Comparison of ENCODE assay signal across 29 cellular contexts in the genomic region with DNA sequence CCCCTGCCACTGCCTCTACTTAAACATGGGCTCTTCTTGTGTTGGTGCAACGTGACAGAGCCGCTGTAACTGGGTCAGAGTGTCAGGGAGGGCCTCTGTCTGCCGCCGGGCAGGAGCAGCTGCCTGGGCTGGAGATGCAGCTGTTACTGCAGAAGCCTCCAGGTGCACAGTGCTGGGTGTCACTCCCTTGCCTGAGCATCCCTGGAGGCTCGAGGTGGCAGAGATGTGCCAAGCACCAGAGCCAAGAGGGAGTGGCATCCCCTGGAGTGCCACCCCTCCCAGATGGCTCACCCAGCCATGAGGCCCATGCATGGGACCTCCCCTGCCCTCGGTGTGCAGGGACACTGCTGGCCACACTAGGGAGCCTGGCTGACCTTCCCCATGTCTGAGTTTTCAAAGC.
DNase-seq lines count a peak whose midpoint lies in the region; ATAC-seq, FAIRE-seq and TF ChIP-seq lines count a peak whose summit lies in the region.
"Had no signal": no experiment of that assay in that cellular context is flagged by ENCODE, and none has a peak within 500 bp of the region (broad histone marks: within the 10 kb centered on the region; RNA-seq: fewer than 3 reads in every experiment).

No MANE protein-coding gene starts in this region.

- TF ChIP-seq EP300 in HepG2 (IDR thresholded peaks at IDR 0.05; ENCODE audit: low read depth in 2 of 2, low read length in 2 of 2): no peak
- TF ChIP-seq EP300 in HepG2 (CRISPR knock-in tag; IDR thresholded peaks at IDR 0.05; ENCODE audit: borderline replicate concordance): no peak

- no peak overlapping the region for H3K27ac ChIP-seq in HepG2 (ENCODE audit: extremely low read length, insufficient read depth, low read length)
- peak overlapping the region; percentile 58 for H3K27ac ChIP-seq in thymus (ENCODE audit: low read depth)
- H3K27ac ChIP-seq: A549, body of pancreas, Peyer's patch, right lobe of liver, upper lobe of left lung had no signal

- H3K36me3 ChIP-seq in HepG2 (replicated peaks in 1 of 2; ENCODE audit: control insufficient read depth in 1 of 2, insufficient read depth in 2 of 2, low read length in 2 of 2) (no peaks in the 10 kb centered on the region), thymus (ENCODE audit: control insufficient read depth, insufficient read depth) (no peaks in the 10 kb centered on the region)
- H3K36me3 ChIP-seq: Peyer's patch had no signal

- H3K27me3 ChIP-seq in HepG2 (ENCODE audit: control insufficient read depth in 1 of 2, insufficient read depth in 2 of 2, low read length in 2 of 2) (peaks cover 0 to 13% of the 10 kb centered on the region in 2 experiments; a peak in 2 of 5 replicates), thymus (ENCODE audit: control insufficient read depth, insufficient read depth) (no peaks in the 10 kb centered on the region)
- H3K27me3 ChIP-seq: body of pancreas, Peyer's patch, right lobe of liver, upper lobe of left lung had no signal

- ATAC-seq in HepG2: peak; percentile 35; the same call in 2 of the 3 replicates
- no peak for ATAC-seq in naive thymus-derived CD8-positive, alpha-beta T cell
- ATAC-seq: body of pancreas, left lobe of liver had no signal

- no peak for TF ChIP-seq CTCF in HepG2 (CRISPR knock-in tag; IDR thresholded peaks at IDR 0.05)

- no TSS peak for BruUV-seq in HepG2 (replicated peaks; lab: Mats Ljungman, UMichigan)

- intact Hi-C loops in HepG2 (cut with micrococcal nuclease; ENCODE audit: unreplicated experiment): no loop called here

- no peak for TF ChIP-seq POLR2A in HepG2 (IDR thresholded peaks at IDR 0.05; ENCODE audit: insufficient read depth in 1 of 2, low read depth in 2 of 2, low read length in 2 of 2)

- no peaks in the 10 kb centered on the region for H3K4me1 Mint-ChIP-seq in naive thymus-derived CD8-positive, alpha-beta T cell
- H3K4me1 Mint-ChIP-seq: B cell had no signal

- H3K79me2 ChIP-seq in HepG2 (ENCODE audit: insufficient read depth, low read length): no peaks in the 10 kb centered on the region

- POLR2A ChIA-PET in HepG2 (lab: Yijun Ruan, JAX): no interaction called here
- POLR2A ChIA-PET in naive thymus-derived CD8-positive, alpha-beta T cell (lab: Charles Lee): no interaction called here

- H3K27ac Mint-ChIP-seq in naive thymus-derived CD8-positive, alpha-beta T cell: no peak overlapping the region
- H3K27ac Mint-ChIP-seq: activated T-cell treated with anti-CD3 and anti-CD28 coated beads, Interleukin-2, amount 50 U/mL, for 24 hours; B cell; mesothelial cell of epicardium; T-helper 1 cell treated with Interleukin-12 subunit alpha and Interleukin-12 subunit beta and Interleukin-4 antibody, amounts not matched to agents 30 μg/mL and 1 μg/mL, for 36 hours had no signal

- H3K4me3 Mint-ChIP-seq in naive thymus-derived CD8-positive, alpha-beta T cell: no peak overlapping the region
- H3K4me3 Mint-ChIP-seq: activated T-cell treated with anti-CD3 and anti-CD28 coated beads, Interleukin-2, amount 50 U/mL, for 24 hours; B cell; mesothelial cell of epicardium; nephron; T-helper 1 cell treated with Interleukin-12 subunit alpha and Interleukin-12 subunit beta and Interleukin-4 antibody, amounts not matched to agents 30 μg/mL and 1 μg/mL, for 36 hours had no signal

- H3K4me1 ChIP-seq in HepG2 (ENCODE audit: insufficient read depth, low read length): no peaks in the 10 kb centered on the region
- H3K4me1 ChIP-seq in thymus (ENCODE audit: control insufficient read depth, insufficient read depth, low read length): peaks cover 25% of the 10 kb centered on the region
- H3K4me1 ChIP-seq: A549, body of pancreas, Peyer's patch, right lobe of liver, upper lobe of left lung had no signal

- H3K4me3 ChIP-seq in HepG2 (replicated peaks in 1 of 3; ENCODE audit: insufficient read depth in 1 of 3, low read depth in 2 of 3, low read length in 3 of 3) (no peak overlapping the region), thymus (ENCODE audit: low read length) (no peak overlapping the region)
- H3K4me3 ChIP-seq: A549, body of pancreas, Peyer's patch, right lobe of liver, upper lobe of left lung had no signal

- CTCF ChIA-PET in HepG2 (lab: Yijun Ruan, JAX; ENCODE audit: low intra/inter-chr PET ratio, low total read pairs): no interaction called here

- H3K9me3 ChIP-seq in HepG2 (ENCODE audit: low read length) (no peaks in the 10 kb centered on the region), thymus (ENCODE audit: control insufficient read depth) (no peaks in the 10 kb centered on the region)
- H3K9me3 ChIP-seq: A549, body of pancreas, Peyer's patch, right lobe of liver, upper lobe of left lung had no signal

- H3K4me2 ChIP-seq in HepG2 (ENCODE audit: low read depth, low read length): no peak overlapping the region
- H3K4me2 ChIP-seq: A549 had no signal

- DNase-seq in NCI-H345 (lab: John Stamatoyannopoulos, UW) (peak; percentile 42), NCI-H345 treated with DMSO at 0.1 percent for 48 hours (lab: John Stamatoyannopoulos, UW; ENCODE audit: unreplicated experiment) (no peak), NCI-H510A treated with DMSO at 0.1 percent for 48 hours (lab: John Stamatoyannopoulos, UW) (peak; percentile 27), HepG2 (ENCODE audit: low spot score) (no peak), hypothalamus (lab: John Stamatoyannopoulos, UW) (no peak), amygdala (lab: John Stamatoyannopoulos, UW) (no peak)
- no peak for DNase-seq in naive thymus-derived CD8-positive, alpha-beta T cell
- DNase-seq: activated CD4-positive, alpha-beta T cell treated with anti-CD3 and anti-CD28 coated beads for 4 hours; activated gamma-delta T cell treated with Interleukin-2 at 50 U/mL for 16 hours; activated T-cell treated with anti-CD3 and anti-CD28 coated beads, Interleukin-2, amount 50 U/mL, for 24 hours; body of pancreas; DMS79 treated with DMSO at 0.1 percent for 48 hours; effector CD8-positive, alpha-beta T cell; foreskin melanocyte; Kasumi-1; MV-4-11; NCI-H2029; NCI-H524 treated with DMSO at 0.1 percent for 48 hours; Peyer's patch; right lobe of liver had no signal

- no CpG with 5 or more reads among the region's 6 CpGs for WGBS in HepG2 (ENCODE audit: low lambda C conversion rate)
- WGBS in thymus: 12% methylated on average over 6 of the region's 6 CpGs

- FAIRE-seq in HepG2 (lab: Jason Lieb, UNC): no peak
- FAIRE-seq: A549, H1 had no signal

- no peaks in the 10 kb centered on the region for H3K36me3 Mint-ChIP-seq in naive thymus-derived CD8-positive, alpha-beta T cell

- no peak overlapping the region for H2AFZ ChIP-seq in HepG2 (ENCODE audit: low read length)

- no peak for TF ChIP-seq RAD21 in HepG2 (CRISPR knock-in tag; IDR thresholded peaks at IDR 0.05)

- H4K20me1 ChIP-seq in HepG2 (ENCODE audit: insufficient read depth, low read length): no peaks in the 10 kb centered on the region

- no peaks in the 10 kb centered on the region for H3K9me3 Mint-ChIP-seq in naive thymus-derived CD8-positive, alpha-beta T cell
- H3K9me3 Mint-ChIP-seq: activated T-cell treated with anti-CD3 and anti-CD28 coated beads, Interleukin-2, amount 50 U/mL, for 24 hours; mesothelial cell of epicardium; nephron; T-helper 1 cell treated with Interleukin-12 subunit alpha and Interleukin-12 subunit beta and Interleukin-4 antibody, amounts not matched to agents 30 μg/mL and 1 μg/mL, for 36 hours had no signal

- in situ Hi-C loops in HepG2 (cut with HindIII; ENCODE audit: extremely low pct_ligation_motif_present, low pct_unique_long_range_greater_than_20kb): no loop called here

- peaks cover 0 to 3% (median 0%) of the 10 kb centered on the region in 5 donors for H3K27me3 Mint-ChIP-seq in naive thymus-derived CD8-positive, alpha-beta T cell
- H3K27me3 Mint-ChIP-seq: activated T-cell treated with anti-CD3 and anti-CD28 coated beads, Interleukin-2, amount 50 U/mL, for 24 hours; B cell had no signal

- H3K9ac ChIP-seq in HepG2 (ENCODE audit: insufficient read depth, low read depth, low read length): no peak overlapping the region

TF ChIP-seq in HepG2, 621 proteins besides CTCF, POLR2A, EP300 and RAD21:
- no peak for TF ChIP-seq ZBTB2 (CRISPR knock-in tag; IDR thresholded peaks at IDR 0.05; ENCODE audit: low read depth)
- no peak for TF ChIP-seq LBX2 (CRISPR knock-in tag; IDR thresholded peaks at IDR 0.05; ENCODE audit: borderline replicate concordance)
- no peak for TF ChIP-seq AHR (CRISPR knock-in tag; IDR thresholded peaks at IDR 0.05)
- no peak for TF ChIP-seq ZNF484 (CRISPR knock-in tag; IDR thresholded peaks at IDR 0.05; ENCODE audit: borderline replicate concordance, low read depth)
- TF ChIP-seq ZNF282 (IDR thresholded peaks at IDR 0.05; ENCODE audit: partially characterized antibody): no peak
- TF ChIP-seq ZFYVE20 (CRISPR knock-in tag; IDR thresholded peaks at IDR 0.05; ENCODE audit: borderline replicate concordance, low read depth): no peak
- TF ChIP-seq THAP11 (CRISPR knock-in tag; IDR thresholded peaks at IDR 0.05): no peak
- TF ChIP-seq SAFB2 (CRISPR knock-in tag; IDR thresholded peaks at IDR 0.05; ENCODE audit: borderline replicate concordance, low read depth): no peak

Comparison
In these comparisons a context has a peak if more than half of its experiments do, and no peak if none do; other contexts are left out.
1. DNase-seq: peak in NCI-H345 (single experiment) and NCI-H510A treated with DMSO at 0.1 percent for 48 hours (single experiment); none in NCI-H345 treated with DMSO at 0.1 percent for 48 hours (single experiment), HepG2 (single experiment), hypothalamus (0 of 51), amygdala (0 of 56) and naive thymus-derived CD8-positive, alpha-beta T cell (0 of 10).